In the genomic region with DNA sequence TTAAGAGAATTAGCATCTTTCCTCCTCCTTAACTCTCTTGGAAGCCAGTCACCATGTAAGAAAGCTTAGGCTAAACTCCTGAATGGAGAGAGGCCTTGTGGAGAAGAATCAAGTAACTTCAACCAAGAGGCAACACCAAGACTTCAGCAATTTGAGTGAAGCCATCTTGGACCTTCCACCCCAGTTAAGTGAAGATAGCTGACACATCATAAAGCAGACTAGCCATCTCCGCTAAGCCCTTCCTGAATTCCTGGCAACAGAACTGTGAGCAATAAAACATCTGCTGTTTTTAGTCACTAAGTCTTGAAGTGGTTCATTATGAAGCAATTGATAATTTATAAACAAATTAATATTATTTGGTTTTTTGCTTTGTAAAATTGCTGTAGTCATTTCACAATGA, we compare ENCODE assay signal across 19 cellular contexts. TPM values are rescaled to one million over a fixed set of nuclear protein-coding genes. Genes with fewer than 3 reads are reported as not detected.
A peak's percentile ranks its signal among the peaks of the same experiment; 100 is the strongest.
DNase-seq lines count a peak whose midpoint lies in the region; ATAC-seq, FAIRE-seq and TF ChIP-seq lines count a peak whose summit lies in the region.
"Had no signal": no experiment of that assay in that cellular context is flagged by ENCODE, and none has a peak within 500 bp of the region (broad histone marks: within the 10 kb centered on the region; RNA-seq: fewer than 3 reads in every experiment).

No MANE protein-coding gene starts in this region.

- H3K27me3 Mint-ChIP-seq in neural progenitor cell (ENCODE audit: insufficient read depth, low read depth): peaks cover 2% of the 10 kb centered on the region
- H3K27me3 Mint-ChIP-seq in glutamatergic neuron (ENCODE audit: unreplicated experiment): no peaks in the 10 kb centered on the region
- H3K27me3 Mint-ChIP-seq: activated naive CD8-positive, alpha-beta T cell treated with anti-CD3 and anti-CD28 coated beads, Interleukin-2, amount 50 U/mL, for 24 hours had no signal

- no peak overlapping the region for H4K91ac ChIP-seq in H1 (replicated peaks; ENCODE audit: insufficient read length, low read length)

- H3K4me1 Mint-ChIP-seq in neural progenitor cell (peaks cover 8% of the 10 kb centered on the region), glutamatergic neuron (ENCODE audit: low read depth, unreplicated experiment) (peaks cover 3% of the 10 kb centered on the region)

- H2BK15ac ChIP-seq in H1 (ENCODE audit: low read length): no peak overlapping the region

- H3K4me3 ChIP-seq in H1 (ENCODE audit: extremely low read depth in 1 of 4, insufficient read depth in 2 of 4, low read depth in 3 of 4, low read length in 4 of 4): no peak overlapping the region
- no peak overlapping the region for H3K4me3 ChIP-seq in neural progenitor cell

- H3K9me3 Mint-ChIP-seq in neural progenitor cell (peaks cover 10% of the 10 kb centered on the region), glutamatergic neuron (ENCODE audit: unreplicated experiment) (peaks cover 2% of the 10 kb centered on the region)

- peak overlapping the region; percentile 28; the same call in 1 of the 2 replicates for H2AFZ ChIP-seq in H1 (ENCODE audit: low read length)
- H2AFZ ChIP-seq in neural progenitor cell (replicated peaks): peak overlapping the region; percentile 65

- H3K23ac ChIP-seq in H1 (ENCODE audit: insufficient read length): no peak overlapping the region

- H3K79me2 ChIP-seq in H1 (ENCODE audit: control insufficient read depth in 1 of 2, insufficient read depth in 2 of 2, low read length in 2 of 2) (peaks cover 3 to 29% of the 10 kb centered on the region in 2 experiments), neural progenitor cell (ENCODE audit: low read depth) (peaks cover 33% of the 10 kb centered on the region)

- POLR2A ChIA-PET in H1 (lab: Charles Lee; ENCODE audit: partially characterized antibody): interaction anchor here (0.7 to 4.3 kb wide), 11 partner anchors 8 to 140 kb away, joined by 3 to 28 read pairs (median 10); a partner anchor contains a TSS

- H3K36me3 ChIP-seq in H1 (ENCODE audit: control insufficient read depth in 2 of 4, insufficient read depth in 4 of 4, low read length in 3 of 4) (peaks cover 13 to 24% (median 21%) of the 10 kb centered on the region in 4 experiments), neural progenitor cell (peaks cover 20% of the 10 kb centered on the region)

- WGBS in H1 (ENCODE audit: extremely low coverage in 1 of 2, insufficient coverage in 1 of 2, insufficient read length in 1 of 2, insufficient replicate concordance in 2 of 2, low coverage in 1 of 2, low lambda C conversion rate in 2 of 2, missing lambda C conversion rate in 1 of 2), 2 experiments: 95% methylated on average over 1 of the region's 1 CpG; no CpG with 5 or more reads in 1 of the 2 experiments

- H2BK5ac ChIP-seq in H1 (ENCODE audit: low read depth, low read length): no peak overlapping the region

- ATAC-seq in GM21619 (IDR thresholded peaks at IDR 0.05; ENCODE audit: unreplicated experiment): no peak
- no peak for ATAC-seq in HG03521 (IDR thresholded peaks at IDR 0.05; ENCODE audit: unreplicated experiment)
- ATAC-seq: activated naive CD8-positive, alpha-beta T cell treated with anti-CD3 and anti-CD28 coated beads, Interleukin-2, amount 50 U/mL, for 24 hours; pancreas; T-helper 17 cell had no signal

- no peak overlapping the region for H4K5ac ChIP-seq in H1 (ENCODE audit: insufficient read length, low read depth, low read length)

- H3K27ac Mint-ChIP-seq in neural progenitor cell (no peak overlapping the region), glutamatergic neuron (ENCODE audit: unreplicated experiment) (no peak overlapping the region)

- H3K18ac ChIP-seq in H1 (ENCODE audit: extremely low read depth, low read length): no peak overlapping the region

- TF ChIP-seq CTCF in H1 (IDR thresholded peaks at IDR 0.05; ENCODE audit: control extremely low read depth in 1 of 3, insufficient read depth in 1 of 3, low read depth in 1 of 3, low read length in 3 of 3) (no peak), neural progenitor cell (IDR thresholded peaks at IDR 0.05) (no peak), glutamatergic neuron (IDR thresholded peaks at IDR 0.05; ENCODE audit: partially characterized antibody, unreplicated experiment) (no peak)

- CTCF ChIA-PET in H1 (lab: Charles Lee; ENCODE audit: partially characterized antibody): interaction anchor here (0.6 to 5.0 kb wide), 4 partner anchors 8 to 144 kb away, joined by 3 to 23 read pairs (median 3); no protein-coding TSS in a partner anchor

- H3K4me1 ChIP-seq in H1 (replicated peaks in 1 of 4; ENCODE audit: control insufficient read depth in 3 of 4, insufficient read depth in 4 of 4, low read length in 3 of 4) (peaks cover 0 to 3% (median 0%) of the 10 kb centered on the region in 4 experiments; a peak in 2 of 7 replicates), neural progenitor cell (peaks cover 17% of the 10 kb centered on the region)
- H3K4me1 ChIP-seq: Caco-2 had no signal

- no peak overlapping the region for H3K14ac ChIP-seq in H1 (ENCODE audit: insufficient read length)

- 0 out of 2 replicates have a peak, but pooled peaks cover 3% of the 10 kb centered on the region for H3K79me1 ChIP-seq in H1 (ENCODE audit: low read depth, low read length)

- H3K4ac ChIP-seq in H1 (replicated peaks; ENCODE audit: insufficient read length, low read depth, low read length): no peak overlapping the region

- H4K8ac ChIP-seq in H1 (ENCODE audit: extremely low read depth, insufficient read depth, low read length): no peak overlapping the region

- no peak overlapping the region for H2BK120ac ChIP-seq in H1 (replicated peaks; ENCODE audit: low read depth, low read length)

- H3K23me2 ChIP-seq in H1 (ENCODE audit: low read depth, low read length): peaks cover 3% of the 10 kb centered on the region; the same call in 1 of the 2 replicates

- H3K9ac ChIP-seq in H1 (replicated peaks in 1 of 4; ENCODE audit: extremely low read depth in 1 of 4, low read depth in 3 of 4, low read length in 3 of 4) (peak overlapping the region in 1 of 4 experiments; percentile 33; a peak in 1 of 7 replicates), neural progenitor cell (no peak overlapping the region)

- peaks cover 22% of the 10 kb centered on the region for H3F3A ChIP-seq in neural progenitor cell (ENCODE audit: low read depth)

- H2AK5ac ChIP-seq in H1 (ENCODE audit: low read depth, low read length): no peak overlapping the region

- H3K9me3 ChIP-seq in H1 (ENCODE audit: insufficient read depth in 2 of 2, low read depth in 1 of 2, low read length in 1 of 2) (no peaks in the 10 kb centered on the region), neural progenitor cell (ENCODE audit: low read depth) (no peaks in the 10 kb centered on the region)
- H3K9me3 ChIP-seq: Caco-2, pancreas had no signal

- H3K27me3 ChIP-seq in H1 (replicated peaks in 1 of 4; ENCODE audit: control insufficient read depth in 3 of 4, extremely low read depth in 1 of 4, insufficient read depth in 3 of 4, low read length in 3 of 4) (no peaks in the 10 kb centered on the region), neural progenitor cell (no peaks in the 10 kb centered on the region)
- H3K27me3 ChIP-seq: pancreas had no signal

- TF ChIP-seq POLR2A in GM12891 (IDR thresholded peaks at IDR 0.05; ENCODE audit: low read depth, low read length): no peak
- TF ChIP-seq POLR2A in H1 (IDR thresholded peaks at IDR 0.05; ENCODE audit: control extremely low read depth in 1 of 2, low read depth in 2 of 2, low read length in 2 of 2): no peak

- no peaks in the 10 kb centered on the region for H4K20me1 ChIP-seq in H1 (replicated peaks in 1 of 2; ENCODE audit: control insufficient read depth in 1 of 2, insufficient read depth in 2 of 2, low read length in 2 of 2)
- H4K20me1 ChIP-seq in neural progenitor cell (ENCODE audit: low read depth): no peaks in the 10 kb centered on the region

- H3K4me3 Mint-ChIP-seq in neural progenitor cell (peak overlapping the region; percentile 11), glutamatergic neuron (ENCODE audit: unreplicated experiment) (no peak overlapping the region)

- H3K4me2 ChIP-seq in H1 (ENCODE audit: insufficient read depth in 1 of 2, low read depth in 2 of 2, low read length in 2 of 2): no peak overlapping the region; a peak in 1 of 4 replicates
- H3K4me2 ChIP-seq in neural progenitor cell: peak overlapping the region; percentile 88

- H3K56ac ChIP-seq in H1 (replicated peaks; ENCODE audit: insufficient read length, low read depth, low read length): no peak overlapping the region

- FAIRE-seq in GM12891 (lab: Jason Lieb, UNC) (peak; percentile 31), H1 (lab: Jason Lieb, UNC) (no peak)
- FAIRE-seq: bronchial epithelial cell had no signal

- H2BK12ac ChIP-seq in H1 (ENCODE audit: low read depth, low read length): no peak overlapping the region

- TF ChIP-seq RAD21 in H1 (IDR thresholded peaks at IDR 0.05 in 1 of 2, conservative IDR thresholded peaks at IDR 0.05 in 1 of 2; ENCODE audit: low read depth in 2 of 2, low read length in 2 of 2): no peak

- no peak overlapping the region for H2BK20ac ChIP-seq in H1 (ENCODE audit: low read length)

- no peak for TF ChIP-seq EP300 in H1 (IDR thresholded peaks at IDR 0.05; ENCODE audit: borderline replicate concordance in 1 of 2, low read depth in 2 of 2, low read length in 2 of 2)

- H3K36me3 Mint-ChIP-seq in neural progenitor cell (peaks cover 24% of the 10 kb centered on the region), glutamatergic neuron (ENCODE audit: unreplicated experiment) (peaks cover 4% of the 10 kb centered on the region)

- DNase-seq in GM12891 (ENCODE audit: insufficient read length, low spot score) (no peak), NCI-H82 (lab: John Stamatoyannopoulos, UW) (peak; percentile 29), H1 (ENCODE audit: low read depth in 1 of 2, low spot score in 2 of 2) (no peak), neural progenitor cell (ENCODE audit: low spot score) (no peak), glutamatergic neuron (no peak), NCI-H345 treated with DMSO at 0.1 percent for 48 hours (lab: John Stamatoyannopoulos, UW; ENCODE audit: unreplicated experiment) (no peak)
- DNase-seq: activated CD8-positive, alpha-beta memory T cell treated with anti-CD3 and anti-CD28 coated beads for 24 hours; activated naive CD8-positive, alpha-beta T cell treated with anti-CD3 and anti-CD28 coated beads, Interleukin-2, amount 50 U/mL, for 24 hours; Caco-2; dermis blood vessel endothelial cell; left ventricle myocardium superior; NCI-H1694 treated with DMSO at 0.1 percent for 48 hours; NCI-H446 treated with DMSO at 0.1 percent for 48 hours; pancreas; stimulated activated CD4-positive, alpha-beta T cell treated with anti-CD3 and anti-CD28 coated beads, Interleukin-4, amount 100 ng/mL, for 4 hours; T-helper 17 cell had no signal

- no peak overlapping the region for H3K27ac ChIP-seq in H1 (ENCODE audit: low read depth, low read length)
- no peak overlapping the region for H3K27ac ChIP-seq in neural progenitor cell

RNA-seq across cellular contexts. Expression of a gene that starts 1.5 kb away (rescaled TPM):
- polyA plus RNA-seq in GM12891 (2012; ENCODE audit: low read depth, missing spikeins): 6.3 TPM
- total RNA-seq in H1 (2021; fragmentation: NEBNext Ultra II Directional; extraction: Animal tissue kit (Norgen Biotek cat#: 25700)): 38.9 and 39.5 TPM in 2 replicates
- polyA plus RNA-seq in H1 (2011; rRNA removed): 9.0 and 9.8 TPM in 2 replicates
- polyA plus RNA-seq in H1 (2011; cell fraction: cytosol; rRNA removed): 19.3 TPM
- polyA plus RNA-seq in H1 (2011; cell fraction: nucleus; rRNA removed): 18.0 TPM
- 25.3 to 40.4 TPM (median 29.6 TPM) in 4 replicates for polyA plus RNA-seq in H1 (2012, experiment 1 of 2)
- 3.4 TPM for polyA plus RNA-seq in H1 (2012, experiment 2 of 2)
- polyA plus RNA-seq in H1 (2013, experiment 1 of 2): 27.2 TPM
- 25.5 TPM for polyA plus RNA-seq in H1 (2013, experiment 2 of 2)
- polyA minus RNA-seq in H1 (2011; rRNA and poly(A)+ RNA removed): 27.7 and 39.9 TPM in 2 replicates
- polyA minus RNA-seq in H1 (2011; cell fraction: cytosol; rRNA and poly(A)+ RNA removed): 18.5 TPM
- polyA minus RNA-seq in H1 (2011; cell fraction: nucleus; rRNA and poly(A)+ RNA removed): 44.7 TPM
- total RNA-seq in neural progenitor cell (ENCODE audit: low replicate concordance) (79.4 and 93.0 TPM in 2 replicates), glutamatergic neuron (ENCODE audit: unreplicated experiment) (35.9 TPM)

RNA-seq across cellular contexts. Expression of a gene that starts 50.7 kb away (rescaled TPM):
- 14.5 TPM for polyA plus RNA-seq in GM12891 (2012; ENCODE audit: low read depth, missing spikeins)
- total RNA-seq in H1 (2021; fragmentation: NEBNext Ultra II Directional; extraction: Animal tissue kit (Norgen Biotek cat#: 25700)): 9.9 and 10.3 TPM in 2 replicates
- 4.3 and 4.4 TPM in 2 replicates for polyA plus RNA-seq in H1 (2011; rRNA removed)
- polyA plus RNA-seq in H1 (2011; cell fraction: cytosol; rRNA removed): 6.2 TPM
- 17.6 TPM for polyA plus RNA-seq in H1 (2011; cell fraction: nucleus; rRNA removed)
- 8.2 to 10.1 TPM (median 9.6 TPM) in 4 replicates for polyA plus RNA-seq in H1 (2012, experiment 1 of 2)
- 0.80 TPM for polyA plus RNA-seq in H1 (2012, experiment 2 of 2)
- polyA plus RNA-seq in H1 (2013, experiment 1 of 2): 8.9 TPM
- 7.1 TPM for polyA plus RNA-seq in H1 (2013, experiment 2 of 2)
- 11.8 and 13.1 TPM in 2 replicates for polyA minus RNA-seq in H1 (2011; rRNA and poly(A)+ RNA removed)
- polyA minus RNA-seq in H1 (2011; cell fraction: cytosol; rRNA and poly(A)+ RNA removed): 8.4 TPM
- polyA minus RNA-seq in H1 (2011; cell fraction: nucleus; rRNA and poly(A)+ RNA removed): 22.0 TPM
- 21.7 and 22.1 TPM in 2 replicates for total RNA-seq in neural progenitor cell (ENCODE audit: low replicate concordance)
- total RNA-seq in glutamatergic neuron (ENCODE audit: unreplicated experiment): 41.0 TPM
